Comparison of ENCODE assay signal across 8 cellular contexts in the genomic region with DNA sequence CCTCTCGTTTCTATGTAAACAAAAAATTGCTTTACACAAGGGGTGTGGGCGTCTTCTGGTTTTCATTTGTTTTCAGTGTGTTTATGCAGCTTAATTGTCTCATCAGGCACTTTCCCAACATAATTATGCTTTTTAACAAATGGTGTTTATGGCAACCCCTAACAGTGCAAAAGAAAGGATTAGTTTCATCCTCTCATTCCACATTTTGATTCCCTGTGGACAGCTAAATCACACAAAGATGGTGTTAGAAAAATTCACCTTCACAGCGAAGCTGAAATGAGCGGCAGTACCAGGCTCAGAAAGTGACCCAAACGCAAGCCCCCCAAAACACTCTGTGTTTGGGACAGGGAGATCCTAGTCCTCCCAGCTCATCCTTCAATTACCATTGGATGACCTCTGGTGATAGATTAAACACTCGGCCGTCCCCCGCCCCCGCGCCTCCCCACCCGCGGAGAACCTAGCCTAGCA. TPM values are rescaled to one million over a fixed set of nuclear protein-coding genes. Genes with fewer than 3 reads are reported as not detected.
A peak's percentile ranks its signal among the peaks of the same experiment; 100 is the strongest.
DNase-seq lines count a peak whose midpoint lies in the region; ATAC-seq and TF ChIP-seq lines count a peak whose summit lies in the region.

No MANE protein-coding gene starts in this region.

- H3K27me3 Mint-ChIP-seq in activated CD4-positive, alpha-beta T cell treated with anti-CD3 and anti-CD28 coated beads, Interleukin-2, amount 10 ng/mL, durations not matched to agents 7 days and 5 days, result peaks cover 7% of the 10 kb centered on the region

- peak overlapping the region; percentile 69 for H3K4me3 Mint-ChIP-seq in activated CD4-positive, alpha-beta T cell treated with anti-CD3 and anti-CD28 coated beads, Interleukin-2, amount 10 ng/mL, durations not matched to agents 7 days and 5 days

- H3K9me3 Mint-ChIP-seq in activated CD4-positive, alpha-beta T cell treated with anti-CD3 and anti-CD28 coated beads, Interleukin-2, amount 10 ng/mL, durations not matched to agents 7 days and 5 days, result no peaks in the 10 kb centered on the region

- TF ChIP-seq POLR2A in lower leg skin (IDR thresholded peaks at IDR 0.05) (no peak), thyroid gland (IDR thresholded peaks at IDR 0.05) (no peak)

- peaks cover 0 to 12% of the 10 kb centered on the region in 2 donors for H3K4me1 ChIP-seq in thyroid gland

- 20 to 39% methylated on average over 5 to 7 of the region's 12 CpGs for whole genome bisulfite sequencing in lower leg skin, 2 donors
- 18 to 25% methylated on average over 5 to 10 of the region's 12 CpGs for WGBS in thyroid gland, 2 donors

- no peaks in the 10 kb centered on the region for H3K36me3 ChIP-seq in thyroid gland

- peak overlapping the region; percentile 64 for H3K27ac Mint-ChIP-seq in activated CD4-positive, alpha-beta T cell treated with anti-CD3 and anti-CD28 coated beads, Interleukin-2, amount 10 ng/mL, durations not matched to agents 7 days and 5 days

- no peaks in the 10 kb centered on the region for H3K9me3 ChIP-seq in thyroid gland

- H3K36me3 Mint-ChIP-seq in activated CD4-positive, alpha-beta T cell treated with anti-CD3 and anti-CD28 coated beads, Interleukin-2, amount 10 ng/mL, durations not matched to agents 7 days and 5 days (ENCODE audit: low read depth), result no peaks in the 10 kb centered on the region

- H3K4me3 ChIP-seq in lower leg skin (ENCODE audit: low read depth, poor library complexity, severe bottlenecking) (peak overlapping the region; percentile 74), thyroid gland (replicated peaks in 1 of 3) (peak overlapping the region; percentile 28 to 83 (median 52))

- POLR2A ChIA-PET in activated CD4-positive, alpha-beta T cell treated with anti-CD3 and anti-CD28 coated beads, Interleukin-2, amount 10 ng/mL, durations not matched to agents 7 days and 5 days (lab: Charles Lee), result no interaction called here

- H3K27me3 ChIP-seq in thyroid gland, result no peaks in the 10 kb centered on the region

- CTCF ChIA-PET in activated CD4-positive, alpha-beta T cell treated with anti-CD3 and anti-CD28 coated beads, Interleukin-2, amount 10 ng/mL, durations not matched to agents 7 days and 5 days (lab: Charles Lee), result interaction anchor here (0.7 to 1.4 kb wide), 2 partner anchors 10 to 12 kb away, joined by 3 to 4 read pairs; no protein-coding TSS in a partner anchor

- TF ChIP-seq CTCF in lower leg skin (IDR thresholded peaks at IDR 0.05) (no peak), thyroid gland (IDR thresholded peaks at IDR 0.05) (no peak)

- H3K4me1 Mint-ChIP-seq in activated CD4-positive, alpha-beta T cell treated with anti-CD3 and anti-CD28 coated beads, Interleukin-2, amount 10 ng/mL, durations not matched to agents 7 days and 5 days, result peaks cover 5% of the 10 kb centered on the region

- intact Hi-C loops in lower leg skin (cut with DNase I; ENCODE audit: low total_unique reads) (no loop called here), thyroid gland (cut with DNase I) (loop anchor here (10.0 kb wide), 1 partner anchor 45 kb away; no protein-coding TSS in a partner anchor)

- H3K27ac ChIP-seq in angular gyrus (ENCODE audit: low read depth, low read length), result peak overlapping the region; percentile 56
- H3K27ac ChIP-seq in thyroid gland, result peak overlapping the region; percentile 69 to 84 (median 72)

- ATAC-seq in HG02840 (IDR thresholded peaks at IDR 0.05; ENCODE audit: low FRiP score, unreplicated experiment), result no peak

- no peak for DNase-seq in activated CD4-positive, alpha-beta T cell treated with anti-CD3 and anti-CD28 coated beads, Interleukin-2, amount 10 ng/mL, durations not matched to agents 7 days and 5 days
- DNase-seq in activated CD4-positive, alpha-beta T cell treated with anti-CD3 and anti-CD28 coated beads, Interleukin-2, amount 50 U/mL, for 4 hours, result no peak
- DNase-seq in lower leg skin (ENCODE audit: low spot score in 2 of 2), result no peak
- no peak for DNase-seq in thyroid gland
- no peak for DNase-seq in NCI-H446 (lab: John Stamatoyannopoulos, UW)
- no peak for DNase-seq in NCI-H146 (lab: John Stamatoyannopoulos, UW)

RNA-seq across cellular contexts. Expression of a gene that starts 0.7 kb away (rescaled TPM):
- 1 to 10 TPM; 2.3 to 2.4 TPM for total RNA-seq in activated CD4-positive, alpha-beta T cell treated with anti-CD3 and anti-CD28 coated beads, Interleukin-2, amount 10 ng/mL, durations not matched to agents 7 days and 5 days
- total RNA-seq in lower leg skin (1 to 10 TPM in 3 of 4 donors, not detected in 1; 1.9 to 2.9 (median 2.7) TPM), thyroid gland (10 to 100 TPM in 2 of 4 donors, 1 to 10 TPM in 2; 6.2 to 20.9 (median 13.4) TPM)
